8 cellular contexts compared by ENCODE assay signal in the genomic region with DNA sequence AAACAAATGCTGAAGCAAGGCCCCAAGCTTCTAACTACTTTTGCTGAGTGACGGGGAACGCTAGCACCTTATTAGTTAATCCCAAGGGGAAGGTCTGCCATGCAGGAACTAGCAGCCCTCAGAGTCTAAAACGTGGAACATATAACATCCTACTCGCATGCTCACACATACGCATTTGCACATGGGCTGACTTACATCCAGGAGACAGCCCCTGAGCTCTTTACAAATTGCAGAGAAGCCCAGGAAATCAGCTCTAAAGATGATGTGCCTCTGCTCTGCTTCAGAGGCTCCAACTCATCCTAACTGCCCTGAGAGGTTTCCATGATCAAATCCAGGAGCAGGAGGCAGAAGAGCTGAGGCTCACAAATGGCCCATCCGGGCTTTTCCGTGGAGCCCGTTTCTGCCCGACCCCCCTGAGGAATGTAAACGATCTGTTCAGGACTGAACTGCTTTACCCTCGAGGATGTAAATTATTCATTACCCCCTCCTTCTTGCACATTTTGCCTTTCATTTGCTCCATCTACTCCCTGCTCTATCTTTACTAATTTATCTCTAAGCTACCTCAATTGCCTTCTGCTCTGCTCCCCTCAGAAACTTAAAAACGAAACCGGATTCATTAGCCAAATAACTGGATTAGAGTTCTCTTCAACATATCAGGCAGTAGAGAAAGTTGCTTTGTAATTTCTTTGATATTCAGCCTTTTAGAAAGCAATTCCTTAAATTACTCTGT.
DNase-seq lines count a peak whose midpoint lies in the region; ATAC-seq and TF ChIP-seq lines count a peak whose summit lies in the region.

No MANE protein-coding gene starts in this region.

- H3K27me3 ChIP-seq in PC-9 (ENCODE audit: insufficient read depth, low read depth): no peaks in the 10 kb centered on the region

- DNase-seq in DMS 273 (lab: John Stamatoyannopoulos, UW; ENCODE audit: unreplicated experiment) (peak; percentile 54), DMS 273 treated with DMSO at 0.1 percent for 48 hours (lab: John Stamatoyannopoulos, UW) (no peak), PC-9 (no peak), epithelial cell of esophagus (ENCODE audit: low read depth) (no peak), osteocyte (ENCODE audit: extremely low spot score, unreplicated experiment) (no peak), HuH-7.5 (ENCODE audit: low spot score) (no peak)

- H3K27ac Mint-ChIP-seq in osteocyte (ENCODE audit: unreplicated experiment): peak overlapping the region; percentile 77

- H3K4me2 ChIP-seq in PC-9: peak overlapping the region; percentile 61

- intact Hi-C loops in PC-9 (cut with micrococcal nuclease; ENCODE audit: unreplicated experiment): loop anchor here (5.0 kb wide), 3 partner anchors 427 to 1242 kb away; no protein-coding TSS in a partner anchor

- no peaks in the 10 kb centered on the region for H3K27me3 Mint-ChIP-seq in osteocyte (ENCODE audit: unreplicated experiment)

- H3K4me3 Mint-ChIP-seq in osteocyte (ENCODE audit: unreplicated experiment): peak overlapping the region; percentile 70

- H3K9me3 Mint-ChIP-seq in osteocyte (ENCODE audit: unreplicated experiment): no peaks in the 10 kb centered on the region

- peaks cover 21% of the 10 kb centered on the region for H3K4me1 Mint-ChIP-seq in osteocyte (ENCODE audit: unreplicated experiment)

- POLR2A ChIA-PET in PC-9 (lab: Charles Lee; ENCODE audit: unreplicated experiment): interaction anchor here (0.6 to 0.7 kb wide), 2 partner anchors 10 to 691 kb away, joined by 3 to 4 read pairs; no protein-coding TSS in a partner anchor

- BruUV-seq in PC-9 (replicated peaks; lab: Mats Ljungman, UMichigan): no TSS peak

- H3K9me3 ChIP-seq in PC-9 (ENCODE audit: insufficient read depth, low read depth): no peaks in the 10 kb centered on the region

- no peaks in the 10 kb centered on the region for H4K20me1 ChIP-seq in PC-9 (ENCODE audit: insufficient read depth)

- ATAC-seq in GM18870 (IDR thresholded peaks at IDR 0.05; ENCODE audit: unreplicated experiment): no peak
- no peak for ATAC-seq in HG02571 (IDR thresholded peaks at IDR 0.05; ENCODE audit: unreplicated experiment)

- no peak overlapping the region for H3K27ac ChIP-seq in PC-9

- H2AFZ ChIP-seq in PC-9: no peak overlapping the region

- H3K36me3 Mint-ChIP-seq in osteocyte (ENCODE audit: unreplicated experiment): no peaks in the 10 kb centered on the region

- H3F3A ChIP-seq in PC-9 (ENCODE audit: insufficient read depth, low read depth): peaks cover 18% of the 10 kb centered on the region

- peaks cover 33% of the 10 kb centered on the region for H3K4me1 ChIP-seq in PC-9 (replicated peaks; ENCODE audit: insufficient read depth)

- no peaks in the 10 kb centered on the region for H3K36me3 ChIP-seq in PC-9 (ENCODE audit: low read depth)

- no peaks in the 10 kb centered on the region for H3K9me2 ChIP-seq in PC-9 (ENCODE audit: insufficient read depth)

- no peak for TF ChIP-seq CTCF in PC-9 (conservative IDR thresholded peaks at IDR 0.05)
- TF ChIP-seq CTCF in epithelial cell of esophagus (IDR thresholded peaks at IDR 0.05; ENCODE audit: insufficient read depth, low read depth, low read length, missing control alignments): no peak
- TF ChIP-seq CTCF in osteocyte (IDR thresholded peaks at IDR 0.05): no peak

- no peak overlapping the region for H3K4me3 ChIP-seq in PC-9
- peak overlapping the region; percentile 39 for H3K4me3 ChIP-seq in epithelial cell of esophagus (ENCODE audit: low read length)

- CTCF ChIA-PET in PC-9 (lab: Charles Lee): interaction anchor here (0.5 to 1.8 kb wide), 11 partner anchors 27 to 615 kb away, joined by 3 to 15 read pairs (median 4); no protein-coding TSS in a partner anchor

- H3K79me2 ChIP-seq in PC-9 (ENCODE audit: low read depth): no peaks in the 10 kb centered on the region
